1 cellular context compared by ENCODE assay signal in the genomic region with DNA sequence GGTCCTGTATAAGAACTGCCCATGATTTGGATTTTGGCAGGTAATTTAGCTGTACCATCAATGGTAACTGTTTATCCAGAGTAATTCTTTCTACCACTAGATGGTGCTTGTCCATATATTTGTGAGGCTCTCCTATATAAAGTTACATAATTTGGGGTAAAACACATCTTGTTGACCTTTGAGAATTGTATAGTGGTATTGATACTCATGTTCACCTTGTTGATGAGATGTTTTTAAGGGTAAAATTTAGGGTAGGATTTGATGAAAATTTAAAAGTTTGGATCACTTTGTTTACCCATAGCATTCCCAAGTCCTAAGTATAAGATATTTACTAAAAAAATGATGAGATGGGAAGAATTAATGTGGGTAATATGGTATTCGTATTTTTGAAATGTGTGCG.
TF ChIP-seq lines count a peak whose summit lies in the region.

No MANE protein-coding gene starts in this region.

TF ChIP-seq in K562, 482 proteins besides CTCF, POLR2A, EP300 and RAD21 (continued from another document):
- TF ChIP-seq, protein P1, sequence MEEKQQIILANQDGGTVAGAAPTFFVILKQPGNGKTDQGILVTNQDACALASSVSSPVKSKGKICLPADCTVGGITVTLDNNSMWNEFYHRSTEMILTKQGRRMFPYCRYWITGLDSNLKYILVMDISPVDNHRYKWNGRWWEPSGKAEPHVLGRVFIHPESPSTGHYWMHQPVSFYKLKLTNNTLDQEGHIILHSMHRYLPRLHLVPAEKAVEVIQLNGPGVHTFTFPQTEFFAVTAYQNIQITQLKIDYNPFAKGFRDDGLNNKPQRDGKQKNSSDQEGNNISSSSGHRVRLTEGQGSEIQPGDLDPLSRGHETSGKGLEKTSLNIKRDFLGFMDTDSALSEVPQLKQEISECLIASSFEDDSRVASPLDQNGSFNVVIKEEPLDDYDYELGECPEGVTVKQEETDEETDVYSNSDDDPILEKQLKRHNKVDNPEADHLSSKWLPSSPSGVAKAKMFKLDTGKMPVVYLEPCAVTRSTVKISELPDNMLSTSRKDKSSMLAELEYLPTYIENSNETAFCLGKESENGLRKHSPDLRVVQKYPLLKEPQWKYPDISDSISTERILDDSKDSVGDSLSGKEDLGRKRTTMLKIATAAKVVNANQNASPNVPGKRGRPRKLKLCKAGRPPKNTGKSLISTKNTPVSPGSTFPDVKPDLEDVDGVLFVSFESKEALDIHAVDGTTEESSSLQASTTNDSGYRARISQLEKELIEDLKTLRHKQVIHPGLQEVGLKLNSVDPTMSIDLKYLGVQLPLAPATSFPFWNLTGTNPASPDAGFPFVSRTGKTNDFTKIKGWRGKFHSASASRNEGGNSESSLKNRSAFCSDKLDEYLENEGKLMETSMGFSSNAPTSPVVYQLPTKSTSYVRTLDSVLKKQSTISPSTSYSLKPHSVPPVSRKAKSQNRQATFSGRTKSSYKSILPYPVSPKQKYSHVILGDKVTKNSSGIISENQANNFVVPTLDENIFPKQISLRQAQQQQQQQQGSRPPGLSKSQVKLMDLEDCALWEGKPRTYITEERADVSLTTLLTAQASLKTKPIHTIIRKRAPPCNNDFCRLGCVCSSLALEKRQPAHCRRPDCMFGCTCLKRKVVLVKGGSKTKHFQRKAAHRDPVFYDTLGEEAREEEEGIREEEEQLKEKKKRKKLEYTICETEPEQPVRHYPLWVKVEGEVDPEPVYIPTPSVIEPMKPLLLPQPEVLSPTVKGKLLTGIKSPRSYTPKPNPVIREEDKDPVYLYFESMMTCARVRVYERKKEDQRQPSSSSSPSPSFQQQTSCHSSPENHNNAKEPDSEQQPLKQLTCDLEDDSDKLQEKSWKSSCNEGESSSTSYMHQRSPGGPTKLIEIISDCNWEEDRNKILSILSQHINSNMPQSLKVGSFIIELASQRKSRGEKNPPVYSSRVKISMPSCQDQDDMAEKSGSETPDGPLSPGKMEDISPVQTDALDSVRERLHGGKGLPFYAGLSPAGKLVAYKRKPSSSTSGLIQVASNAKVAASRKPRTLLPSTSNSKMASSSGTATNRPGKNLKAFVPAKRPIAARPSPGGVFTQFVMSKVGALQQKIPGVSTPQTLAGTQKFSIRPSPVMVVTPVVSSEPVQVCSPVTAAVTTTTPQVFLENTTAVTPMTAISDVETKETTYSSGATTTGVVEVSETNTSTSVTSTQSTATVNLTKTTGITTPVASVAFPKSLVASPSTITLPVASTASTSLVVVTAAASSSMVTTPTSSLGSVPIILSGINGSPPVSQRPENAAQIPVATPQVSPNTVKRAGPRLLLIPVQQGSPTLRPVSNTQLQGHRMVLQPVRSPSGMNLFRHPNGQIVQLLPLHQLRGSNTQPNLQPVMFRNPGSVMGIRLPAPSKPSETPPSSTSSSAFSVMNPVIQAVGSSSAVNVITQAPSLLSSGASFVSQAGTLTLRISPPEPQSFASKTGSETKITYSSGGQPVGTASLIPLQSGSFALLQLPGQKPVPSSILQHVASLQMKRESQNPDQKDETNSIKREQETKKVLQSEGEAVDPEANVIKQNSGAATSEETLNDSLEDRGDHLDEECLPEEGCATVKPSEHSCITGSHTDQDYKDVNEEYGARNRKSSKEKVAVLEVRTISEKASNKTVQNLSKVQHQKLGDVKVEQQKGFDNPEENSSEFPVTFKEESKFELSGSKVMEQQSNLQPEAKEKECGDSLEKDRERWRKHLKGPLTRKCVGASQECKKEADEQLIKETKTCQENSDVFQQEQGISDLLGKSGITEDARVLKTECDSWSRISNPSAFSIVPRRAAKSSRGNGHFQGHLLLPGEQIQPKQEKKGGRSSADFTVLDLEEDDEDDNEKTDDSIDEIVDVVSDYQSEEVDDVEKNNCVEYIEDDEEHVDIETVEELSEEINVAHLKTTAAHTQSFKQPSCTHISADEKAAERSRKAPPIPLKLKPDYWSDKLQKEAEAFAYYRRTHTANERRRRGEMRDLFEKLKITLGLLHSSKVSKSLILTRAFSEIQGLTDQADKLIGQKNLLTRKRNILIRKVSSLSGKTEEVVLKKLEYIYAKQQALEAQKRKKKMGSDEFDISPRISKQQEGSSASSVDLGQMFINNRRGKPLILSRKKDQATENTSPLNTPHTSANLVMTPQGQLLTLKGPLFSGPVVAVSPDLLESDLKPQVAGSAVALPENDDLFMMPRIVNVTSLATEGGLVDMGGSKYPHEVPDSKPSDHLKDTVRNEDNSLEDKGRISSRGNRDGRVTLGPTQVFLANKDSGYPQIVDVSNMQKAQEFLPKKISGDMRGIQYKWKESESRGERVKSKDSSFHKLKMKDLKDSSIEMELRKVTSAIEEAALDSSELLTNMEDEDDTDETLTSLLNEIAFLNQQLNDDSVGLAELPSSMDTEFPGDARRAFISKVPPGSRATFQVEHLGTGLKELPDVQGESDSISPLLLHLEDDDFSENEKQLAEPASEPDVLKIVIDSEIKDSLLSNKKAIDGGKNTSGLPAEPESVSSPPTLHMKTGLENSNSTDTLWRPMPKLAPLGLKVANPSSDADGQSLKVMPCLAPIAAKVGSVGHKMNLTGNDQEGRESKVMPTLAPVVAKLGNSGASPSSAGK (IDR thresholded peaks at IDR 0.05), result peak; percentile 24; the same call in 1 of the 2 replicates
- TF ChIP-seq KDM4B (IDR thresholded peaks at IDR 0.05; ENCODE audit: borderline replicate concordance in 2 of 2, low read depth in 1 of 2), result 0 out of 4 replicates have a peak, but pooled peaks of 1 of the 2 experiments have one; percentile 81
- TF ChIP-seq, protein P2, sequence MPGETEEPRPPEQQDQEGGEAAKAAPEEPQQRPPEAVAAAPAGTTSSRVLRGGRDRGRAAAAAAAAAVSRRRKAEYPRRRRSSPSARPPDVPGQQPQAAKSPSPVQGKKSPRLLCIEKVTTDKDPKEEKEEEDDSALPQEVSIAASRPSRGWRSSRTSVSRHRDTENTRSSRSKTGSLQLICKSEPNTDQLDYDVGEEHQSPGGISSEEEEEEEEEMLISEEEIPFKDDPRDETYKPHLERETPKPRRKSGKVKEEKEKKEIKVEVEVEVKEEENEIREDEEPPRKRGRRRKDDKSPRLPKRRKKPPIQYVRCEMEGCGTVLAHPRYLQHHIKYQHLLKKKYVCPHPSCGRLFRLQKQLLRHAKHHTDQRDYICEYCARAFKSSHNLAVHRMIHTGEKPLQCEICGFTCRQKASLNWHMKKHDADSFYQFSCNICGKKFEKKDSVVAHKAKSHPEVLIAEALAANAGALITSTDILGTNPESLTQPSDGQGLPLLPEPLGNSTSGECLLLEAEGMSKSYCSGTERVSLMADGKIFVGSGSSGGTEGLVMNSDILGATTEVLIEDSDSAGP (CRISPR knock-in tag; IDR thresholded peaks at IDR 0.05), result no peak
- TF ChIP-seq, protein P3, sequence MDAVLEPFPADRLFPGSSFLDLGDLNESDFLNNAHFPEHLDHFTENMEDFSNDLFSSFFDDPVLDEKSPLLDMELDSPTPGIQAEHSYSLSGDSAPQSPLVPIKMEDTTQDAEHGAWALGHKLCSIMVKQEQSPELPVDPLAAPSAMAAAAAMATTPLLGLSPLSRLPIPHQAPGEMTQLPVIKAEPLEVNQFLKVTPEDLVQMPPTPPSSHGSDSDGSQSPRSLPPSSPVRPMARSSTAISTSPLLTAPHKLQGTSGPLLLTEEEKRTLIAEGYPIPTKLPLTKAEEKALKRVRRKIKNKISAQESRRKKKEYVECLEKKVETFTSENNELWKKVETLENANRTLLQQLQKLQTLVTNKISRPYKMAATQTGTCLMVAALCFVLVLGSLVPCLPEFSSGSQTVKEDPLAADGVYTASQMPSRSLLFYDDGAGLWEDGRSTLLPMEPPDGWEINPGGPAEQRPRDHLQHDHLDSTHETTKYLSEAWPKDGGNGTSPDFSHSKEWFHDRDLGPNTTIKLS (IDR thresholded peaks at IDR 0.05; ENCODE audit: borderline replicate concordance, low read depth), result no peak
- TF ChIP-seq, protein P4, sequence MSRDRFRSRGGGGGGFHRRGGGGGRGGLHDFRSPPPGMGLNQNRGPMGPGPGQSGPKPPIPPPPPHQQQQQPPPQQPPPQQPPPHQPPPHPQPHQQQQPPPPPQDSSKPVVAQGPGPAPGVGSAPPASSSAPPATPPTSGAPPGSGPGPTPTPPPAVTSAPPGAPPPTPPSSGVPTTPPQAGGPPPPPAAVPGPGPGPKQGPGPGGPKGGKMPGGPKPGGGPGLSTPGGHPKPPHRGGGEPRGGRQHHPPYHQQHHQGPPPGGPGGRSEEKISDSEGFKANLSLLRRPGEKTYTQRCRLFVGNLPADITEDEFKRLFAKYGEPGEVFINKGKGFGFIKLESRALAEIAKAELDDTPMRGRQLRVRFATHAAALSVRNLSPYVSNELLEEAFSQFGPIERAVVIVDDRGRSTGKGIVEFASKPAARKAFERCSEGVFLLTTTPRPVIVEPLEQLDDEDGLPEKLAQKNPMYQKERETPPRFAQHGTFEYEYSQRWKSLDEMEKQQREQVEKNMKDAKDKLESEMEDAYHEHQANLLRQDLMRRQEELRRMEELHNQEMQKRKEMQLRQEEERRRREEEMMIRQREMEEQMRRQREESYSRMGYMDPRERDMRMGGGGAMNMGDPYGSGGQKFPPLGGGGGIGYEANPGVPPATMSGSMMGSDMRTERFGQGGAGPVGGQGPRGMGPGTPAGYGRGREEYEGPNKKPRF (IDR thresholded peaks at IDR 0.05; ENCODE audit: low read depth, low read length), result no peak
- peak; percentile 35; the same call in 1 of the 2 replicates for TF ChIP-seq POLR2H (tag; IDR thresholded peaks at IDR 0.05; ENCODE audit: low read depth)
- TF ChIP-seq SMAD2 (IDR thresholded peaks at IDR 0.05; ENCODE audit: low read depth, low read length), result no peak
- no peak for TF ChIP-seq SRSF1 (IDR thresholded peaks at IDR 0.05; ENCODE audit: low read depth, low read length)
- TF ChIP-seq ELF1 (tag; IDR thresholded peaks at IDR 0.05), result no peak
- TF ChIP-seq, protein P5, sequence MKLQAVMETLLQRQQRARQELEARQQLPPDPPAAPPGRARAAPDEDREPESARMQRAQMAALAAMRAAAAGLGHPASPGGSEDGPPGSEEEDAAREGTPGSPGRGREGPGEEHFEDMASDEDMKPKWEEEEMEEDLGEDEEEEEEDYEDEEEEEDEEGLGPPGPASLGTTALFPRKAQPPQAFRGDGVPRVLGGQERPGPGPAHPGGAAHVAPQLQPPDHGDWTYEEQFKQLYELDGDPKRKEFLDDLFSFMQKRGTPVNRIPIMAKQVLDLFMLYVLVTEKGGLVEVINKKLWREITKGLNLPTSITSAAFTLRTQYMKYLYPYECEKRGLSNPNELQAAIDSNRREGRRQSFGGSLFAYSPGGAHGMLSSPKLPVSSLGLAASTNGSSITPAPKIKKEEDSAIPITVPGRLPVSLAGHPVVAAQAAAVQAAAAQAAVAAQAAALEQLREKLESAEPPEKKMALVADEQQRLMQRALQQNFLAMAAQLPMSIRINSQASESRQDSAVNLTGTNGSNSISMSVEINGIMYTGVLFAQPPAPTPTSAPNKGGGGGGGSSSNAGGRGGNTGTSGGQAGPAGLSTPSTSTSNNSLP (IDR thresholded peaks at IDR 0.05; ENCODE audit: borderline replicate concordance, low read depth, low read length), result peak; percentile 82
- TF ChIP-seq, protein P6, sequence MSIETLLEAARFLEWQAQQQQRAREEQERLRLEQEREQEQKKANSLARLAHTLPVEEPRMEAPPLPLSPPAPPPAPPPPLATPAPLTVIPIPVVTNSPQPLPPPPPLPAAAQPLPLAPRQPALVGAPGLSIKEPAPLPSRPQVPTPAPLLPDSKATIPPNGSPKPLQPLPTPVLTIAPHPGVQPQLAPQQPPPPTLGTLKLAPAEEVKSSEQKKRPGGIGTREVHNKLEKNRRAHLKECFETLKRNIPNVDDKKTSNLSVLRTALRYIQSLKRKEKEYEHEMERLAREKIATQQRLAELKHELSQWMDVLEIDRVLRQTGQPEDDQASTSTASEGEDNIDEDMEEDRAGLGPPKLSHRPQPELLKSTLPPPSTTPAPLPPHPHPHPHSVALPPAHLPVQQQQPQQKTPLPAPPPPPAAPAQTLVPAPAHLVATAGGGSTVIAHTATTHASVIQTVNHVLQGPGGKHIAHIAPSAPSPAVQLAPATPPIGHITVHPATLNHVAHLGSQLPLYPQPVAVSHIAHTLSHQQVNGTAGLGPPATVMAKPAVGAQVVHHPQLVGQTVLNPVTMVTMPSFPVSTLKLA (conservative IDR thresholded peaks at IDR 0.05), result peak in 1 of 2 experiments; percentile 44; a peak in 1 of 4 replicates
- TF ChIP-seq TOE1 (IDR thresholded peaks at IDR 0.05; ENCODE audit: borderline replicate concordance), result no peak
- no peak for TF ChIP-seq TOE1 (CRISPR knock-in tag; IDR thresholded peaks at IDR 0.05; ENCODE audit: borderline replicate concordance, low read depth)
- TF ChIP-seq, protein P7, sequence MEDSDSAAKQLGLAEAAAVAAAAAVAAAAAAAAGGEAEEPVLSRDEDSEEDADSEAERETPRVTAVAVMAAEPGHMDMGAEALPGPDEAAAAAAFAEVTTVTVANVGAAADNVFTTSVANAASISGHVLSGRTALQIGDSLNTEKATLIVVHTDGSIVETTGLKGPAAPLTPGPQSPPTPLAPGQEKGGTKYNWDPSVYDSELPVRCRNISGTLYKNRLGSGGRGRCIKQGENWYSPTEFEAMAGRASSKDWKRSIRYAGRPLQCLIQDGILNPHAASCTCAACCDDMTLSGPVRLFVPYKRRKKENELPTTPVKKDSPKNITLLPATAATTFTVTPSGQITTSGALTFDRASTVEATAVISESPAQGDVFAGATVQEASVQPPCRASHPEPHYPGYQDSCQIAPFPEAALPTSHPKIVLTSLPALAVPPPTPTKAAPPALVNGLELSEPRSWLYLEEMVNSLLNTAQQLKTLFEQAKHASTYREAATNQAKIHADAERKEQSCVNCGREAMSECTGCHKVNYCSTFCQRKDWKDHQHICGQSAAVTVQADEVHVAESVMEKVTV (CRISPR knock-in tag; IDR thresholded peaks at IDR 0.05), result peak; percentile 80
- no peak for TF ChIP-seq CEBPG (CRISPR knock-in tag; IDR thresholded peaks at IDR 0.05)
- peak in 1 of 2 experiments; percentile 60; a peak in 2 of 4 replicates for TF ChIP-seq CEBPG (tag; conservative IDR thresholded peaks at IDR 0.05 in 1 of 2, IDR thresholded peaks at IDR 0.05 in 1 of 2)
- TF ChIP-seq RHOXF2B (CRISPR knock-in tag; conservative IDR thresholded peaks at IDR 0.05), result no peak
- TF ChIP-seq OTX1 (CRISPR knock-in tag; IDR thresholded peaks at IDR 0.05), result no peak
- TF ChIP-seq ELF4 (CRISPR knock-in tag; IDR thresholded peaks at IDR 0.05), result no peak
- TF ChIP-seq, protein P8, sequence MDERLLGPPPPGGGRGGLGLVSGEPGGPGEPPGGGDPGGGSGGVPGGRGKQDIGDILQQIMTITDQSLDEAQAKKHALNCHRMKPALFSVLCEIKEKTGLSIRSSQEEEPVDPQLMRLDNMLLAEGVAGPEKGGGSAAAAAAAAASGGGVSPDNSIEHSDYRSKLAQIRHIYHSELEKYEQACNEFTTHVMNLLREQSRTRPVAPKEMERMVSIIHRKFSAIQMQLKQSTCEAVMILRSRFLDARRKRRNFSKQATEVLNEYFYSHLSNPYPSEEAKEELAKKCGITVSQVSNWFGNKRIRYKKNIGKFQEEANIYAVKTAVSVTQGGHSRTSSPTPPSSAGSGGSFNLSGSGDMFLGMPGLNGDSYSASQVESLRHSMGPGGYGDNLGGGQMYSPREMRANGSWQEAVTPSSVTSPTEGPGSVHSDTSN (CRISPR knock-in tag; IDR thresholded peaks at IDR 0.05; ENCODE audit: low read depth), result no peak
- TF ChIP-seq, protein P8 (tag; conservative IDR thresholded peaks at IDR 0.05; ENCODE audit: low read depth), result 0 out of 2 replicates have a peak, but pooled peaks have one; percentile 22
